In the genomic region with DNA sequence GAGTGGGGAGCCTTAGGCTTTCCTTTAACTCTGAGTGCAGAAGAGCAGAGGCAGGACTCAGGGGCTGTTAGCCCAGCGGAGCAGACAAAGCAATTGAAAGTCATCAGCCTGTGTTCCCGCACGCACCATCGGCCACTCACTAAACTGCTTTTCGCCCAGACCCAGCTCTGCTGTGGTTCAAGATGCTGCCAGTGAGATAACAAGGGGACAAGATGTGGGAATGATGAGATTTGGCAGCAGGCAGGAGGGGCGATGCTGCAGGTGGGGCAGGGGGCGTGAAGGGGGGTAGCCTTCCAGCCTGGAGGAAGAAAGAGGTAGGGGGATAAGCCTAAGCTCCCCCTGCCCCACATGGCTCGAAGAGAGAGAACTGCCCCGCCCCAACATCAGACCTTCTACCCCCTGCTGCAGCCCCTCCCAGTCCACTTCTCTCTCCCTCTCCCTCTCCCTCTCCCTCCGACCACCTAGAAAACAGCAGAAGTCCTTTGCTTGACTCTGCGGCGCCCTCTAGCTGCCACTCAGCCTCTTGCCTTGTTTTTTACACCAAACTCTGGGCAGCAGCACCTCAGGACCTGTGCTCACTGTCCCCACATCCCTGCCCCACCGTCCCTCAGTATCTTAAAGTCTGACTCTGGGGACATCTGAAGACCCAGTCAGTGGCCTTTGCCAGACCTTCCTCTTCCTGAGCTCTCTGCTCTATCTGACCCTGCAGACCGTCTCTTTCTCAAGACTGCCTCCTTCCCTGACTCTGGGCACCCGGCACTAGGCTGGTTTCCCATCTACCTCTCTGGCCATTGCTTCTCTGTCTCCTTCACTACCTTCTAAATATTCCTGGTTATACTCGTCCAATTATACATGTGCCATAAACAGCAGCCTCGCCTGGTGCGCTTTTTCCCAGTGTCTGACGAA, we compare ENCODE assay signal across 8 cellular contexts.
DNase-seq lines count a peak whose midpoint lies in the region; ATAC-seq and TF ChIP-seq lines count a peak whose summit lies in the region.

No MANE protein-coding gene starts in this region.

- H3K27me3 ChIP-seq in DND-41 (ENCODE audit: insufficient read depth, low read length, poor library complexity), result peaks cover 13% of the 10 kb centered on the region
- H3K27me3 ChIP-seq in SU-DHL-6 (ENCODE audit: low read length), result no peaks in the 10 kb centered on the region
- no peaks in the 10 kb centered on the region for H3K27me3 ChIP-seq in heart left ventricle

- H3K9ac ChIP-seq in DND-41 (ENCODE audit: low read depth, low read length), result no peak overlapping the region
- no peak overlapping the region for H3K9ac ChIP-seq in SU-DHL-6 (ENCODE audit: low read length)

- no peaks in the 10 kb centered on the region for H3K36me3 Mint-ChIP-seq in activated naive CD8-positive, alpha-beta T cell treated with anti-CD3 and anti-CD28 coated beads, Interleukin-2, amount 50 U/mL, for 24 hours (ENCODE audit: low read depth)

- ATAC-seq in DND-41 (ENCODE audit: insufficient read depth, low read depth) (peak; percentile 82), heart left ventricle (peak in 3 of 4 donors; percentile 22 to 68 (median 58)), HG02870 (IDR thresholded peaks at IDR 0.05; ENCODE audit: unreplicated experiment) (no peak), HG02884 (IDR thresholded peaks at IDR 0.05; ENCODE audit: unreplicated experiment) (no peak)
- no peak for ATAC-seq in activated naive CD8-positive, alpha-beta T cell treated with anti-CD3 and anti-CD28 coated beads, Interleukin-2, amount 50 U/mL, for 24 hours

- no peaks in the 10 kb centered on the region for H3K4me1 ChIP-seq in DND-41 (ENCODE audit: insufficient read depth, low read length)
- H3K4me1 ChIP-seq in heart left ventricle, result peaks cover 3 to 22% (median 17%) of the 10 kb centered on the region in 12 donors

- peaks cover 19% of the 10 kb centered on the region for H3K4me1 Mint-ChIP-seq in activated naive CD8-positive, alpha-beta T cell treated with anti-CD3 and anti-CD28 coated beads, Interleukin-2, amount 50 U/mL, for 24 hours

- no peaks in the 10 kb centered on the region for H3F3A ChIP-seq in SU-DHL-6 (ENCODE audit: insufficient read depth)

- no peaks in the 10 kb centered on the region for H3K9me2 ChIP-seq in SU-DHL-6 (replicated peaks; ENCODE audit: insufficient read depth, low read length)

- H3K79me2 ChIP-seq in DND-41 (ENCODE audit: insufficient read depth, low read length), result no peaks in the 10 kb centered on the region
- no peaks in the 10 kb centered on the region for H3K79me2 ChIP-seq in SU-DHL-6 (ENCODE audit: insufficient read depth, low read length)

- TF ChIP-seq CTCF in DND-41 (IDR thresholded peaks at IDR 0.05; ENCODE audit: borderline replicate concordance, extremely low read depth, low read length, poor library complexity, severe bottlenecking), result peak; percentile 94
- peak; percentile 79 for TF ChIP-seq CTCF in SU-DHL-6 (IDR thresholded peaks at IDR 0.05; ENCODE audit: insufficient read depth, low read length, poor library complexity, severe bottlenecking)
- peak; percentile 60 to 86 (median 82) for TF ChIP-seq CTCF in heart left ventricle (IDR thresholded peaks at IDR 0.05)

- H4K20me1 ChIP-seq in DND-41 (ENCODE audit: insufficient read depth, low read length) (no peaks in the 10 kb centered on the region), SU-DHL-6 (ENCODE audit: low read depth, low read length) (no peaks in the 10 kb centered on the region)

- peaks cover 6% of the 10 kb centered on the region for H3K27me3 Mint-ChIP-seq in activated naive CD8-positive, alpha-beta T cell treated with anti-CD3 and anti-CD28 coated beads, Interleukin-2, amount 50 U/mL, for 24 hours

- H3K9me3 Mint-ChIP-seq in activated naive CD8-positive, alpha-beta T cell treated with anti-CD3 and anti-CD28 coated beads, Interleukin-2, amount 50 U/mL, for 24 hours, result no peaks in the 10 kb centered on the region

- intact Hi-C loops in heart left ventricle (cut with DNase I), result loop anchor here in 6 of 10 donors (2.0 to 10.0 kb wide), 8 partner anchors 42 to 294 kb away; partner anchors contain the start of genes CDH23 (in 5 of the 6) and SLC29A3 (in 3 of the 6)

- peak; percentile 77 for DNase-seq in DND-41
- peak; percentile 41 for DNase-seq in M059J (ENCODE audit: low read depth)
- peak; percentile 84 for DNase-seq in activated naive CD8-positive, alpha-beta T cell treated with anti-CD3 and anti-CD28 coated beads, Interleukin-2, amount 50 U/mL, for 24 hours
- DNase-seq in heart left ventricle, result peak; percentile 72 to 87 (median 81)
- peak; percentile 24 for DNase-seq in pulmonary artery endothelial cell (ENCODE audit: low read depth, low spot score)

- H3K4me3 Mint-ChIP-seq in activated naive CD8-positive, alpha-beta T cell treated with anti-CD3 and anti-CD28 coated beads, Interleukin-2, amount 50 U/mL, for 24 hours, result no peak overlapping the region

- no peak for TF ChIP-seq POLR2A in heart left ventricle (IDR thresholded peaks at IDR 0.05)

- H3K9me3 ChIP-seq in DND-41 (ENCODE audit: insufficient read depth, low read length, severe bottlenecking), result no peaks in the 10 kb centered on the region
- H3K9me3 ChIP-seq in SU-DHL-6 (ENCODE audit: insufficient read depth, low read length), result no peaks in the 10 kb centered on the region
- H3K9me3 ChIP-seq in heart left ventricle, result no peaks in the 10 kb centered on the region

- H2AFZ ChIP-seq in DND-41 (ENCODE audit: low read depth, low read length) (no peak overlapping the region), SU-DHL-6 (ENCODE audit: low read depth, low read length, severe bottlenecking) (no peak overlapping the region)

- no peaks in the 10 kb centered on the region for H3K36me3 ChIP-seq in DND-41 (ENCODE audit: insufficient read depth, low read length)
- H3K36me3 ChIP-seq in SU-DHL-6 (ENCODE audit: low read length), result no peaks in the 10 kb centered on the region
- H3K36me3 ChIP-seq in heart left ventricle, result no peaks in the 10 kb centered on the region

- H3K27ac ChIP-seq in DND-41 (ENCODE audit: low read length) (no peak overlapping the region), SU-DHL-6 (ENCODE audit: low read depth, low read length) (no peak overlapping the region), heart left ventricle (no peak overlapping the region)

- H3K4me2 ChIP-seq in DND-41 (ENCODE audit: insufficient read depth, low read length) (no peak overlapping the region), SU-DHL-6 (ENCODE audit: low read depth, low read length, poor library complexity, severe bottlenecking) (no peak overlapping the region)

- WGBS in heart left ventricle, 4 donors, result 50 to 57% (median 55%) methylated on average over 19 of the region's 19 CpGs

- H3K4me3 ChIP-seq in DND-41 (ENCODE audit: low read depth in 1 of 2, low read length in 2 of 2), result no peak overlapping the region
- no peak overlapping the region for H3K4me3 ChIP-seq in SU-DHL-6 (ENCODE audit: insufficient read depth, low read length, poor library complexity, severe bottlenecking)
- H3K4me3 ChIP-seq in heart left ventricle, result no peak overlapping the region

- H3K27ac Mint-ChIP-seq in activated naive CD8-positive, alpha-beta T cell treated with anti-CD3 and anti-CD28 coated beads, Interleukin-2, amount 50 U/mL, for 24 hours, result no peak overlapping the region

Comparison
In these comparisons a context has a peak if more than half of its experiments do, and no peak if none do; other contexts are left out.
1. ATAC-seq: peak in DND-41 (single experiment) and heart left ventricle (3 of 4); none in activated naive CD8-positive, alpha-beta T cell treated with anti-CD3 and anti-CD28 coated beads, Interleukin-2, amount 50 U/mL, for 24 hours (single experiment), HG02870 (single experiment) and HG02884 (single experiment).
2. DNase-seq: peak in every context shown above with its lines; median percentile 84 in activated naive CD8-positive, alpha-beta T cell treated with anti-CD3 and anti-CD28 coated beads, Interleukin-2, amount 50 U/mL, for 24 hours; 81 in heart left ventricle; 77 in DND-41; 41 in M059J; 24 in pulmonary artery endothelial cell.
3. Peak in every context shown above with its lines, with median percentiles within 50 percentile points of each other: CTCF ChIP-seq.